Comparison of ENCODE assay signal across 9 cellular contexts in genomic region chr1:82161651-82162238, GRCh38.
DNase-seq lines count a peak whose midpoint lies in the region; ATAC-seq, FAIRE-seq and TF ChIP-seq lines count a peak whose summit lies in the region.
"Had no signal": no experiment of that assay in that cellular context is flagged by ENCODE, and none has a peak within 500 bp of the region (broad histone marks: within the 10 kb centered on the region; RNA-seq: fewer than 3 reads in every experiment).

No MANE protein-coding gene starts in this region.

- no peak overlapping the region for H3K27ac Mint-ChIP-seq in GM23338

- H3K9me3 ChIP-seq in endothelial cell of umbilical vein (replicated peaks; ENCODE audit: control insufficient read depth, insufficient read depth, low read length), result no peaks in the 10 kb centered on the region
- no peaks in the 10 kb centered on the region for H3K9me3 ChIP-seq in gastrocnemius medialis
- H3K9me3 ChIP-seq in aorta (ENCODE audit: control insufficient read depth, low read length), result no peaks in the 10 kb centered on the region

- TF ChIP-seq POLR2A in endothelial cell of umbilical vein (IDR thresholded peaks at IDR 0.05; ENCODE audit: low read depth, low read length) (no peak), gastrocnemius medialis (IDR thresholded peaks at IDR 0.05) (no peak)

- H3K4me3 ChIP-seq in endothelial cell of umbilical vein (replicated peaks in 1 of 3; ENCODE audit: insufficient read depth in 1 of 3, low read depth in 1 of 3, low read length in 3 of 3) (no peak overlapping the region), gastrocnemius medialis (peak overlapping the region in 3 of 4 donors; percentile 7 to 36 (median 33)), GM23338 (no peak overlapping the region), aorta (ENCODE audit: low read length in 2 of 2) (peak overlapping the region in 1 of 2 donors; percentile 4)

- WGBS in aorta, 2 donors, result 25 to 48% methylated on average over 10 of the region's 10 CpGs

- in situ Hi-C loops in gastrocnemius medialis (cut with MboI; ENCODE audit: low sequenced_read_pairs in 4 of 4), result no loop called here

- no peak for FAIRE-seq in endothelial cell of umbilical vein (lab: Jason Lieb, UNC)
- FAIRE-seq: colon had no signal

- no peaks in the 10 kb centered on the region for H3K9me1 ChIP-seq in endothelial cell of umbilical vein (replicated peaks; ENCODE audit: control insufficient read depth, extremely low read depth, insufficient read depth, low read length)

- no peaks in the 10 kb centered on the region for H3K9me3 Mint-ChIP-seq in GM23338

- no peak overlapping the region for H3K27ac ChIP-seq in endothelial cell of umbilical vein (ENCODE audit: insufficient read depth, low read depth, low read length)
- H3K27ac ChIP-seq in gastrocnemius medialis, result no peak overlapping the region
- no peak overlapping the region for H3K27ac ChIP-seq in GM23338 (ENCODE audit: low read depth)
- no peak overlapping the region for H3K27ac ChIP-seq in aorta (ENCODE audit: low read depth in 1 of 2, low read length in 2 of 2)

- peak overlapping the region; percentile 72 for H2AFZ ChIP-seq in endothelial cell of umbilical vein (ENCODE audit: low read depth, low read length)
- H2AFZ ChIP-seq in GM23338, result no peak overlapping the region; the same call in 1 of the 2 replicates

- no peaks in the 10 kb centered on the region for H3K9me2 ChIP-seq in GM23338 (ENCODE audit: insufficient read depth)

- peak; percentile 49 for ATAC-seq in GM19372 (IDR thresholded peaks at IDR 0.05; ENCODE audit: low read depth, unreplicated experiment)
- ATAC-seq in gastrocnemius medialis, result no peak
- no peak for ATAC-seq in GM23338
- ATAC-seq in aorta (ENCODE audit: low FRiP score), result no peak
- no peak for ATAC-seq in HG02623 (IDR thresholded peaks at IDR 0.05; ENCODE audit: unreplicated experiment)

- no peaks in the 10 kb centered on the region for H4K20me1 ChIP-seq in endothelial cell of umbilical vein (replicated peaks; ENCODE audit: control insufficient read depth, extremely low read depth, insufficient read depth, low read length)
- H4K20me1 ChIP-seq in GM23338 (replicated peaks; ENCODE audit: insufficient read depth), result no peaks in the 10 kb centered on the region; the same call in 1 of the 2 replicates

- CTCF ChIA-PET in endothelial cell of umbilical vein (lab: Charles Lee), result interaction anchor here (0.9 kb wide), 1 partner anchor 10 kb away, joined by 3 read pairs; no protein-coding TSS in a partner anchor

- H3K79me2 ChIP-seq in endothelial cell of umbilical vein (ENCODE audit: control insufficient read depth, insufficient read depth, low read length) (no peaks in the 10 kb centered on the region), GM23338 (replicated peaks; ENCODE audit: insufficient read depth) (no peaks in the 10 kb centered on the region)

- H3K9ac ChIP-seq in endothelial cell of umbilical vein (replicated peaks; ENCODE audit: extremely low read depth, insufficient read depth, low read length), result no peak overlapping the region

- H3K27me3 ChIP-seq in endothelial cell of umbilical vein (ENCODE audit: control insufficient read depth in 2 of 2, insufficient read depth in 2 of 2, low read length in 2 of 2) (no peaks in the 10 kb centered on the region), gastrocnemius medialis (no peaks in the 10 kb centered on the region), GM23338 (ENCODE audit: insufficient read depth) (peaks cover 3% of the 10 kb centered on the region; the same call in 1 of the 2 replicates), aorta (ENCODE audit: control insufficient read depth in 1 of 2, insufficient read depth in 2 of 2, low read length in 1 of 2) (no peaks in the 10 kb centered on the region)

- TF ChIP-seq CTCF in endothelial cell of umbilical vein (IDR thresholded peaks at IDR 0.05; ENCODE audit: extremely low read depth in 1 of 2, insufficient read depth in 1 of 2, low read depth in 1 of 2, low read length in 2 of 2) (no peak), gastrocnemius medialis (IDR thresholded peaks at IDR 0.05 in 4 of 5, conservative IDR thresholded peaks at IDR 0.05 in 1 of 5) (no peak), GM23338 (conservative IDR thresholded peaks at IDR 0.05; ENCODE audit: low read depth in 2 of 2) (no peak)

- DNase-seq in NCI-H2029 treated with DMSO at 0.1 percent for 48 hours (lab: John Stamatoyannopoulos, UW) (peak; percentile 10), endothelial cell of umbilical vein (ENCODE audit: low read depth, low spot score) (peak; percentile 5), gastrocnemius medialis (no peak), putamen (ENCODE audit: low spot score) (no peak), GM23338 (ENCODE audit: low spot score) (no peak), aorta (no peak)

- H3K36me3 Mint-ChIP-seq in GM23338 (ENCODE audit: low read depth), result no peaks in the 10 kb centered on the region

- H3K4me1 Mint-ChIP-seq in GM23338, result no peaks in the 10 kb centered on the region; the same call in 2 of the 3 replicates

- dilution Hi-C loops in endothelial cell of umbilical vein (cut with MboI; ENCODE audit: extremely low pct_ligation_motif_present, low sequenced_read_pairs), result no loop called here

- H3K4me3 Mint-ChIP-seq in GM23338, result no peak overlapping the region

- H3K27me3 Mint-ChIP-seq in GM23338 (ENCODE audit: insufficient read depth, low read depth, poor library complexity), result no peaks in the 10 kb centered on the region

- H3K36me3 ChIP-seq in endothelial cell of umbilical vein (ENCODE audit: control insufficient read depth in 2 of 2, extremely low read depth in 1 of 2, insufficient read depth in 2 of 2, low read length in 2 of 2) (no peaks in the 10 kb centered on the region), gastrocnemius medialis (no peaks in the 10 kb centered on the region), GM23338 (ENCODE audit: insufficient read depth) (no peaks in the 10 kb centered on the region), aorta (ENCODE audit: control insufficient read depth in 1 of 2, insufficient read depth in 2 of 2, low read length in 1 of 2) (no peaks in the 10 kb centered on the region)

- no TSS peak for BruUV-seq in endothelial cell of umbilical vein (replicated peaks; lab: Mats Ljungman, UMichigan)

- peak overlapping the region; percentile 29 for H3K4me2 ChIP-seq in endothelial cell of umbilical vein (ENCODE audit: insufficient read depth, low read length)
- no peak overlapping the region for H3K4me2 ChIP-seq in GM23338

- intact Hi-C loops in endothelial cell of umbilical vein (cut with micrococcal nuclease), result no loop called here
- intact Hi-C loops in gastrocnemius medialis (cut with DNase I; ENCODE audit: low total_unique reads), result no loop called here
- intact Hi-C loops in aorta (cut with DNase I), result no loop called here

- POLR2A ChIA-PET in endothelial cell of umbilical vein (lab: Charles Lee), result no interaction called here

- H3F3A ChIP-seq in GM23338 (replicated peaks; ENCODE audit: low read depth), result no peaks in the 10 kb centered on the region

- H3K4me1 ChIP-seq in endothelial cell of umbilical vein (ENCODE audit: control insufficient read depth, extremely low read depth, insufficient read depth, low read length) (no peaks in the 10 kb centered on the region), gastrocnemius medialis (peaks cover 22 to 27% of the 10 kb centered on the region in 2 donors), GM23338 (ENCODE audit: insufficient read depth) (no peaks in the 10 kb centered on the region; the same call in 1 of the 2 replicates), aorta (ENCODE audit: control insufficient read depth in 1 of 2, insufficient read depth in 2 of 2, low read length in 2 of 2) (no peaks in the 10 kb centered on the region)

TF ChIP-seq in endothelial cell of umbilical vein, 7 proteins besides CTCF, POLR2A, EP300 and RAD21:
- TF ChIP-seq GATA2 (IDR thresholded peaks at IDR 0.05; ENCODE audit: insufficient read depth, insufficient read length, low read depth, low read length) (no peak), MYC (IDR thresholded peaks at IDR 0.05; ENCODE audit: low read depth, low read length) (no peak), MAX (IDR thresholded peaks at IDR 0.05; ENCODE audit: insufficient read depth, insufficient read length) (no peak), JUN (IDR thresholded peaks at IDR 0.05; ENCODE audit: borderline replicate concordance, insufficient read depth, insufficient read length, low read depth) (no peak), EZH2 (IDR thresholded peaks at IDR 0.05; ENCODE audit: borderline replicate concordance, low read depth, low read length, severe bottlenecking) (no peak), FOS (IDR thresholded peaks at IDR 0.05; ENCODE audit: borderline replicate concordance, insufficient read depth, low read length) (no peak), POLR2AphosphoS5 (IDR thresholded peaks at IDR 0.05; ENCODE audit: insufficient read depth, low read depth, low read length) (no peak)

Comparison
In these comparisons a context has a peak if more than half of its experiments do, and no peak if none do; other contexts are left out.
1. DNase-seq: peak in NCI-H2029 treated with DMSO at 0.1 percent for 48 hours (single experiment) and endothelial cell of umbilical vein (single experiment); none in gastrocnemius medialis (0 of 2), putamen (single experiment), GM23338 (single experiment) and aorta (0 of 2).
2. H3K4me3 ChIP-seq: peak in gastrocnemius medialis (3 of 4); none in endothelial cell of umbilical vein (0 of 3) and GM23338 (single experiment).